11 cellular contexts compared by ENCODE assay signal in genomic region chr19:11324748-11325389, GRCh38. TPM values are rescaled to one million over a fixed set of nuclear protein-coding genes. Genes with fewer than 3 reads are reported as not detected.
DNase-seq lines count a peak whose midpoint lies in the region; ATAC-seq and TF ChIP-seq lines count a peak whose summit lies in the region.
"Had no signal": no experiment of that assay in that cellular context is flagged by ENCODE, and none has a peak within 500 bp of the region (broad histone marks: within the 10 kb centered on the region; RNA-seq: fewer than 3 reads in every experiment).

No MANE protein-coding gene starts in this region.

- ATAC-seq in activated T-cell treated with anti-CD3 and anti-CD28 coated beads, Interleukin-2, amount 50 U/mL, for 72 hours (replicated peaks in 1 of 2): no peak
- ATAC-seq in GM18505 (IDR thresholded peaks at IDR 0.05; ENCODE audit: unreplicated experiment): no peak
- ATAC-seq in foreskin keratinocyte: no peak

- peaks cover 17% of the 10 kb centered on the region for H3K27me3 Mint-ChIP-seq in activated T-cell treated with anti-CD3 and anti-CD28 coated beads, Interleukin-2, amount 50 U/mL, for 72 hours (ENCODE audit: low read depth)
- H3K27me3 Mint-ChIP-seq in brain (peaks cover under 1% of the 10 kb centered on the region), mesothelial cell of epicardium (ENCODE audit: low read depth) (no peaks in the 10 kb centered on the region)

- H3K9me3 Mint-ChIP-seq in activated T-cell treated with anti-CD3 and anti-CD28 coated beads, Interleukin-2, amount 50 U/mL, for 72 hours: no peaks in the 10 kb centered on the region
- H3K9me3 Mint-ChIP-seq in brain (no peaks in the 10 kb centered on the region), mesothelial cell of epicardium (no peaks in the 10 kb centered on the region)

- WGBS in transverse colon (ENCODE audit: low coverage in 1 of 2), 2 donors: 33 to 74% methylated on average over 1 to 11 of the region's 17 CpGs

- H3K4me1 ChIP-seq in transverse colon (peaks cover 13 to 28% (median 17%) of the 10 kb centered on the region in 4 donors), foreskin keratinocyte (peaks cover 15% of the 10 kb centered on the region)

- TF ChIP-seq CTCF in brain (conservative IDR thresholded peaks at IDR 0.05) (no peak), mesothelial cell of epicardium (IDR thresholded peaks at IDR 0.05; ENCODE audit: unreplicated experiment) (no peak), transverse colon (IDR thresholded peaks at IDR 0.05) (no peak), foreskin keratinocyte (conservative IDR thresholded peaks at IDR 0.05) (no peak)

- peaks cover 0 to 2% of the 10 kb centered on the region in 2 donors for H3K36me3 Mint-ChIP-seq in activated T-cell treated with anti-CD3 and anti-CD28 coated beads, Interleukin-2, amount 50 U/mL, for 72 hours (ENCODE audit: insufficient read depth in 2 of 2)
- peaks cover 27% of the 10 kb centered on the region for H3K36me3 Mint-ChIP-seq in brain
- H3K36me3 Mint-ChIP-seq in mesothelial cell of epicardium: peaks cover 10% of the 10 kb centered on the region

- no peak overlapping the region for H3K4me3 ChIP-seq in transverse colon

- DNase-seq in activated T-cell treated with anti-CD3 and anti-CD28 coated beads, Interleukin-2, amount 50 U/mL, for 72 hours: no peak
- no peak for DNase-seq in activated T-cell treated with anti-CD3 and anti-CD28 coated beads, Interleukin-2, amount 50 U/mL, for 1 hour
- DNase-seq in mesothelial cell of epicardium (ENCODE audit: low spot score in 2 of 2, unreplicated experiment in 2 of 2) (no peak), transverse colon (no peak), foreskin keratinocyte (no peak), SW480 (ENCODE audit: low spot score) (no peak)
- DNase-seq: NCI-H1436 treated with DMSO at 0.1 percent for 48 hours had no signal

- in situ Hi-C loops in transverse colon (cut with MboI; ENCODE audit: low pct_ligation_motif_present in 1 of 4, low pct_unique_long_range_greater_than_20kb in 1 of 4, low sequenced_read_pairs in 3 of 4): no loop called here

- TF ChIP-seq EP300 in transverse colon (IDR thresholded peaks at IDR 0.05; ENCODE audit: low read depth): no peak

- no peaks in the 10 kb centered on the region for H3K9me3 ChIP-seq in transverse colon

- H3K4me1 Mint-ChIP-seq in activated T-cell treated with anti-CD3 and anti-CD28 coated beads, Interleukin-2, amount 50 U/mL, for 72 hours (ENCODE audit: low read depth): peaks cover 23% of the 10 kb centered on the region
- H3K4me1 Mint-ChIP-seq in brain (peaks cover 40% of the 10 kb centered on the region), mesothelial cell of epicardium (peaks cover 36% of the 10 kb centered on the region)

- H3K27ac Mint-ChIP-seq in activated T-cell treated with anti-CD3 and anti-CD28 coated beads, Interleukin-2, amount 50 U/mL, for 72 hours: peak overlapping the region; percentile 96
- H3K27ac Mint-ChIP-seq in brain (peak overlapping the region; percentile 23 to 95 (median 88)), mesothelial cell of epicardium (peak overlapping the region; percentile 92)

- H3K36me3 ChIP-seq in transverse colon: peaks cover 0 to 8% (median 0%) of the 10 kb centered on the region in 4 donors

- intact Hi-C loops in transverse colon (cut with DNase I; ENCODE audit: low total_unique reads): no loop called here

- no peaks in the 10 kb centered on the region for H3K27me3 ChIP-seq in transverse colon
- no peaks in the 10 kb centered on the region for H3K27me3 ChIP-seq in foreskin keratinocyte

- peak overlapping the region; percentile 65 to 78 (median 74) for H3K27ac ChIP-seq in transverse colon
- H3K27ac ChIP-seq in foreskin keratinocyte: no peak overlapping the region

- TF ChIP-seq POLR2A in transverse colon (IDR thresholded peaks at IDR 0.05): no peak
- no peak for TF ChIP-seq POLR2A in GM18505 (IDR thresholded peaks at IDR 0.05; ENCODE audit: borderline replicate concordance, extremely low read depth, insufficient read depth, insufficient read length)

- H3K4me3 Mint-ChIP-seq in activated T-cell treated with anti-CD3 and anti-CD28 coated beads, Interleukin-2, amount 50 U/mL, for 72 hours: peak overlapping the region; percentile 76 to 84
- H3K4me3 Mint-ChIP-seq in brain (no peak overlapping the region), mesothelial cell of epicardium (no peak overlapping the region)

RNA-seq across cellular contexts. Expression of gene RAB3D, which starts 14.6 kb away (rescaled TPM):
- 10 to 100 TPM; 13.3 to 16.8 TPM for total RNA-seq in activated T-cell treated with anti-CD3 and anti-CD28 coated beads, Interleukin-2, amount 50 U/mL, for 72 hours
- polyA plus RNA-seq in brain (ENCODE audit: insufficient read depth, low read depth, low replicate concordance) (29.2 TPM), foreskin keratinocyte (12.4 and 12.7 TPM in 2 replicates)
- total RNA-seq in mesothelial cell of epicardium (26.3 to 28.4 TPM (median 27.3 TPM) in 3 replicates), transverse colon (10 to 100 TPM; 16.5 to 41.1 (median 18.6) TPM), foreskin keratinocyte (25.2 and 26.9 TPM in 2 replicates)

RNA-seq across cellular contexts. Expression of gene TMEM205, which starts 21.2 kb away (rescaled TPM):
- 10 to 100 TPM; 60.4 to 64.7 TPM for total RNA-seq in activated T-cell treated with anti-CD3 and anti-CD28 coated beads, Interleukin-2, amount 50 U/mL, for 72 hours
- polyA plus RNA-seq in brain (ENCODE audit: insufficient read depth, low read depth, low replicate concordance) (162 TPM), foreskin keratinocyte (95.1 and 98.9 TPM in 2 replicates)
- total RNA-seq in mesothelial cell of epicardium (56.8 to 61.4 TPM (median 57.2 TPM) in 3 replicates), transverse colon (100 to 1,000 TPM in 2 of 4 donors, 10 to 100 TPM in 2; 18.7 to 163 (median 88.4) TPM), foreskin keratinocyte (58.4 and 59.5 TPM in 2 replicates)

RNA-seq across cellular contexts. Expression of gene CCDC159, which starts 21.4 kb away (rescaled TPM):
- total RNA-seq in activated T-cell treated with anti-CD3 and anti-CD28 coated beads, Interleukin-2, amount 50 U/mL, for 72 hours: 10 to 100 TPM; 27.9 to 30.7 TPM
- 19.1 TPM for polyA plus RNA-seq in brain (ENCODE audit: insufficient read depth, low read depth, low replicate concordance)
- total RNA-seq in mesothelial cell of epicardium: 29.6 to 34.9 TPM (median 34.2 TPM) in 3 replicates
- 1,000 to 10,000 TPM in 1 of 4 donors, 10 to 100 TPM in 3; 13.8 to 1,153 (median 26.1) TPM for total RNA-seq in transverse colon
- total RNA-seq in foreskin keratinocyte: 5.4 and 6.3 TPM in 2 replicates
- polyA plus RNA-seq in foreskin keratinocyte: 5.6 and 9.4 TPM in 2 replicates

RNA-seq across cellular contexts. Expression of gene TSPAN16, which starts 28.9 kb away (rescaled TPM):
- total RNA-seq in activated T-cell treated with anti-CD3 and anti-CD28 coated beads, Interleukin-2, amount 50 U/mL, for 72 hours: not detected
- not detected for polyA plus RNA-seq in brain (ENCODE audit: insufficient read depth, low read depth, low replicate concordance)
- total RNA-seq in mesothelial cell of epicardium: not detected in 3 replicates
- total RNA-seq in transverse colon: not detected
- total RNA-seq in foreskin keratinocyte: not detected in 2 replicates
- not detected in 2 replicates for polyA plus RNA-seq in foreskin keratinocyte
- total RNA-seq: SK-MEL-5 had no signal
- polyA plus RNA-seq: adipose tissue had no signal

RNA-seq across cellular contexts. Expression of gene PLPPR2, which starts 30.4 kb away (rescaled TPM):
- total RNA-seq in activated T-cell treated with anti-CD3 and anti-CD28 coated beads, Interleukin-2, amount 50 U/mL, for 72 hours: 1 to 10 TPM; 6.9 to 9.7 TPM
- polyA plus RNA-seq in brain (ENCODE audit: insufficient read depth, low read depth, low replicate concordance): 60.6 TPM
- total RNA-seq in mesothelial cell of epicardium: 18.9 to 21.4 TPM (median 20.4 TPM) in 3 replicates
- 10 to 100 TPM in 2 of 4 donors, 1 to 10 TPM in 2; 6.3 to 51.7 (median 11.5) TPM for total RNA-seq in transverse colon
- 8.7 and 9.4 TPM in 2 replicates for total RNA-seq in foreskin keratinocyte
- 10.4 and 12.2 TPM in 2 replicates for polyA plus RNA-seq in foreskin keratinocyte

Comparison
In these comparisons a context has a peak if more than half of its experiments do, and no peak if none do; other contexts are left out.
1. H3K4me3 Mint-ChIP-seq: peak in activated T-cell treated with anti-CD3 and anti-CD28 coated beads, Interleukin-2, amount 50 U/mL, for 72 hours (2 of 2); none in brain (0 of 5) and mesothelial cell of epicardium (single experiment).
2. Peak in every context shown above with its lines, with median percentiles within 50 percentile points of each other: H3K27ac Mint-ChIP-seq.